In genomic region chr7:43647314-43647691, GRCh38 we compare ENCODE assay signal across 2 cellular contexts.
TF ChIP-seq lines count a peak whose summit lies in the region.

No MANE protein-coding gene starts in this region.

TF ChIP-seq in A549, 52 proteins besides CTCF, POLR2A, EP300 and RAD21:
- no peak for TF ChIP-seq KDM5A (IDR thresholded peaks at IDR 0.05)
- no peak for TF ChIP-seq FOSB (CRISPR knock-in tag; IDR thresholded peaks at IDR 0.05)
- TF ChIP-seq HDAC2 (IDR thresholded peaks at IDR 0.05): no peak
- TF ChIP-seq FOSL2 (IDR thresholded peaks at IDR 0.05): no peak
- TF ChIP-seq FOSL2 (CRISPR knock-in tag; IDR thresholded peaks at IDR 0.05): no peak
TF ChIP-seq in A549: peak in this region for 0.

TF ChIP-seq in IMR-90, 13 proteins besides CTCF, POLR2A, EP300 and RAD21:
- no peak for TF ChIP-seq CHD1 (IDR thresholded peaks at IDR 0.05; ENCODE audit: low read depth, low read length)
- TF ChIP-seq USF2 (IDR thresholded peaks at IDR 0.05; ENCODE audit: low read depth, low read length): no peak
- no peak for TF ChIP-seq CEBPB (IDR thresholded peaks at IDR 0.05; ENCODE audit: low read depth, low read length)
- TF ChIP-seq SMC3 (IDR thresholded peaks at IDR 0.05; ENCODE audit: low read depth, low read length): 0 out of 2 replicates have a peak, but pooled peaks have one; percentile 1
